Comparison of ENCODE assay signal across 15 cellular contexts in the genomic region with DNA sequence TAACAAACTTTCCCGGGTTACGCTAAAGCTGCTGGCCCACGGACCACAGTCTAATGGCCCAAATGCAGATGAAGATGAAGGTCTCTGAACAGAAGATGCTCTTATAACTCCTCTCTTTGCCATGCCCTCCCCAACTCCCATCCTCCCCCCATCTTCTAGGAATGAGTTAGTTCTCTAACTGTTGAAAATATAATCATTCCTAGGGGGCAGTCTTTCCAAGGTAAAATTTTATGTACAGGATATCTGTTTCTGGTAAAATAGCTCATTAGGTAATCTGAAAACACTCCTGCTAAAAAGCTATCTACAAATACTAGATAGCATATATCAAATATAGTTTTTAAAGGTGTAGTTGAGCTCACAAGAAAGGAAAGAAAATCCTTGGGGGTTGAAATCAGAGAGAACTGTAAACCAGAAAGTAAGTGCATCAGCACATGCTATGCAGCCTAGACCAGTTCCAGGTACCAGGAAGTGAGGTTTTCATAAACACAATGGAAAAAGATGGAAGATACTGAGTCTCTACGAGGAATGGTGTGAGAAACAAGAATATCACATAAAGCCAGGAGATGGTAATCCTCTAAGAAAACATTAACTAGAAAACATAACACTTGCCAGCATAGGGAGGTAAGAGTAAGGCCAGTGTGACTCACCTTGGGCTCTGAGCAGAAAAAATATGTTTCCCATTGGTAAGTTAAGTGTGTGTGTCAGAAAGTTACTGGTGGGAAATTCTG. TPM values are rescaled to one million over a fixed set of nuclear protein-coding genes. Genes with fewer than 3 reads are reported as not detected.
A peak's percentile ranks its signal among the peaks of the same experiment; 100 is the strongest.
DNase-seq lines count a peak whose midpoint lies in the region; ATAC-seq and TF ChIP-seq lines count a peak whose summit lies in the region.
"Had no signal": no experiment of that assay in that cellular context is flagged by ENCODE, and none has a peak within 500 bp of the region (broad histone marks: within the 10 kb centered on the region; RNA-seq: fewer than 3 reads in every experiment).

No MANE protein-coding gene starts in this region.

- H3K4me3 Mint-ChIP-seq in T-helper 17 cell: peak overlapping the region; percentile 36
- H3K4me3 Mint-ChIP-seq in effector memory CD8-positive, alpha-beta T cell: no peak overlapping the region
- H3K4me3 Mint-ChIP-seq: CD4-positive, alpha-beta T cell; stimulated activated effector memory CD8-positive, alpha-beta T cell treated with anti-CD3 and anti-CD28 coated beads, Interleukin-12 subunit alpha, Interleukin-12 subunit beta, amount 100 ng/mL, for 72 hours had no signal

- no peak for ATAC-seq in T-helper 17 cell
- no peak for ATAC-seq in left lung
- ATAC-seq in effector memory CD8-positive, alpha-beta T cell (replicated peaks): no peak
- ATAC-seq: stimulated activated effector memory CD8-positive, alpha-beta T cell treated with anti-CD3 and anti-CD28 coated beads, Interleukin-12 subunit alpha, Interleukin-12 subunit beta, amount 100 ng/mL, for 72 hours had no signal

- H3K9me3 Mint-ChIP-seq in effector memory CD8-positive, alpha-beta T cell: no peaks in the 10 kb centered on the region
- H3K9me3 Mint-ChIP-seq: CD4-positive, alpha-beta T cell; stimulated activated effector memory CD8-positive, alpha-beta T cell treated with anti-CD3 and anti-CD28 coated beads, Interleukin-12 subunit alpha, Interleukin-12 subunit beta, amount 100 ng/mL, for 72 hours had no signal

- H3K4me3 ChIP-seq in fibroblast of mammary gland (ENCODE audit: control insufficient read depth, low read depth, low read length) (no peak overlapping the region), left lung (no peak overlapping the region)
- H3K4me3 ChIP-seq: uterus had no signal

- H3K27me3 Mint-ChIP-seq in T-helper 17 cell: no peaks in the 10 kb centered on the region
- H3K27me3 Mint-ChIP-seq in effector memory CD8-positive, alpha-beta T cell: no peaks in the 10 kb centered on the region
- H3K27me3 Mint-ChIP-seq: CD4-positive, alpha-beta T cell had no signal

- no peaks in the 10 kb centered on the region for H3K27me3 ChIP-seq in left lung
- H3K27me3 ChIP-seq: uterus had no signal

- H3K36me3 Mint-ChIP-seq in T-helper 17 cell (ENCODE audit: low read depth): peaks cover 10% of the 10 kb centered on the region
- H3K36me3 Mint-ChIP-seq in effector memory CD8-positive, alpha-beta T cell (ENCODE audit: insufficient read depth): peaks cover 18% of the 10 kb centered on the region

- DNase-seq in GM04504 (ENCODE audit: low read depth): peak; percentile 10
- no peak for DNase-seq in T-helper 17 cell
- DNase-seq in fibroblast of mammary gland (ENCODE audit: low read depth): peak; percentile 53
- peak; percentile 41 for DNase-seq in non-pigmented ciliary epithelial cell (ENCODE audit: low read depth)
- no peak for DNase-seq in left lung
- no peak for DNase-seq in NCI-H2107 (lab: John Stamatoyannopoulos, UW)
- no peak for DNase-seq in effector memory CD8-positive, alpha-beta T cell
- DNase-seq: activated CD4-positive, alpha-beta T cell treated with anti-CD3 and anti-CD28 coated beads, Interleukin-2, amount 50 U/mL, for 1 hour; amygdala; CD4-positive, alpha-beta T cell; KG1; NCI-H524; retina; uterus had no signal

- H3K9me3 ChIP-seq in T-helper 17 cell (ENCODE audit: control insufficient read depth, low read length, poor library complexity, severe bottlenecking) (no peaks in the 10 kb centered on the region), left lung (no peaks in the 10 kb centered on the region)
- H3K9me3 ChIP-seq: uterus had no signal

- intact Hi-C loops in left lung (cut with DNase I): no loop called here

- peaks cover 0 to 10% of the 10 kb centered on the region in 2 donors for H3K36me3 ChIP-seq in left lung
- H3K36me3 ChIP-seq: uterus had no signal

- no peaks in the 10 kb centered on the region for H3K4me1 ChIP-seq in left lung
- H3K4me1 ChIP-seq: uterus had no signal

- peak overlapping the region; percentile 39 for H3K27ac Mint-ChIP-seq in T-helper 17 cell
- peak overlapping the region in 1 of 2 donors; percentile 1 for H3K27ac Mint-ChIP-seq in effector memory CD8-positive, alpha-beta T cell
- H3K27ac Mint-ChIP-seq: CD4-positive, alpha-beta T cell; stimulated activated effector memory CD8-positive, alpha-beta T cell treated with anti-CD3 and anti-CD28 coated beads, Interleukin-12 subunit alpha, Interleukin-12 subunit beta, amount 100 ng/mL, for 72 hours had no signal

- no peak for TF ChIP-seq CTCF in fibroblast of mammary gland (conservative IDR thresholded peaks at IDR 0.05; ENCODE audit: control insufficient read depth, insufficient read depth, low read depth, low read length)
- no peak for TF ChIP-seq CTCF in left lung (IDR thresholded peaks at IDR 0.05)

- H3K4me1 Mint-ChIP-seq in T-helper 17 cell: peaks cover 9% of the 10 kb centered on the region
- peaks cover 5 to 12% of the 10 kb centered on the region in 2 donors for H3K4me1 Mint-ChIP-seq in effector memory CD8-positive, alpha-beta T cell (ENCODE audit: low read depth in 2 of 2)

- no peak overlapping the region for H3K27ac ChIP-seq in left lung
- H3K27ac ChIP-seq: uterus had no signal

RNA-seq across cellular contexts. Expression of gene CMC2, which starts 38.1 kb away (rescaled TPM):
- 10 to 100 TPM; 78.3 to 86.6 TPM for total RNA-seq in T-helper 17 cell
- 10 to 100 TPM; 46.2 to 52.1 TPM for total RNA-seq in left lung

RNA-seq across cellular contexts. Expression of gene CENPN, which starts 38.5 kb away (rescaled TPM):
- 10 to 100 TPM in 1 of 2 donors, 1 to 10 TPM in 1; 8.8 to 14.8 TPM for total RNA-seq in T-helper 17 cell
- total RNA-seq in left lung: 10 to 100 TPM; 12.3 to 14.7 TPM

Comparison
In these comparisons a context has a peak if more than half of its experiments do, and no peak if none do; other contexts are left out.
1. DNase-seq: peak in GM04504 (single experiment), fibroblast of mammary gland (single experiment) and non-pigmented ciliary epithelial cell (single experiment); none in T-helper 17 cell (0 of 3), left lung (0 of 2), NCI-H2107 (single experiment) and effector memory CD8-positive, alpha-beta T cell (0 of 3).